In genomic region chr15:84714372-84714771, GRCh38 we compare ENCODE assay signal across 10 cellular contexts. TPM values are rescaled to one million over a fixed set of nuclear protein-coding genes. Genes with fewer than 3 reads are reported as not detected.
DNase-seq lines count a peak whose midpoint lies in the region; ATAC-seq and TF ChIP-seq lines count a peak whose summit lies in the region.
"Had no signal": no experiment of that assay in that cellular context is flagged by ENCODE, and none has a peak within 500 bp of the region (broad histone marks: within the 10 kb centered on the region; RNA-seq: fewer than 3 reads in every experiment).

No MANE protein-coding gene starts in this region.

- no peaks in the 10 kb centered on the region for H3K9me3 ChIP-seq in fibroblast of lung (ENCODE audit: control insufficient read depth, insufficient read depth, low read depth, low read length)
- no peaks in the 10 kb centered on the region for H3K9me3 ChIP-seq in skeletal muscle satellite cell (replicated peaks; ENCODE audit: low read length)
- H3K9me3 ChIP-seq: pancreas had no signal

- peak overlapping the region; percentile 89 for H3K4me3 Mint-ChIP-seq in activated CD4-positive, alpha-beta T cell treated with anti-CD3 and anti-CD28 coated beads, Interleukin-2, amount 10 ng/mL, durations not matched to agents 24 days and 14 days
- peak overlapping the region; percentile 88 to 97 (median 89) for H3K4me3 Mint-ChIP-seq in T-cell

- H3K27ac ChIP-seq in fibroblast of lung (ENCODE audit: insufficient read depth, low read length) = no peak overlapping the region

- H3K36me3 ChIP-seq in fibroblast of lung (ENCODE audit: control insufficient read depth, insufficient read depth, low read length) (peaks cover 2% of the 10 kb centered on the region), skeletal muscle satellite cell (ENCODE audit: insufficient read depth, low read length) (peaks cover 4% of the 10 kb centered on the region)

- H3K79me2 ChIP-seq in fibroblast of lung (ENCODE audit: control insufficient read depth, insufficient read depth, low read length) = peaks cover 56% of the 10 kb centered on the region

- H4K20me1 ChIP-seq in fibroblast of lung (ENCODE audit: control insufficient read depth, extremely low read depth, insufficient read depth, low read length) = no peaks in the 10 kb centered on the region

- no peak for TF ChIP-seq CTCF in fibroblast of lung (conservative IDR thresholded peaks at IDR 0.05 in 1 of 2, IDR thresholded peaks at IDR 0.05 in 1 of 2; ENCODE audit: low read depth in 1 of 2, low read length in 2 of 2)

- ATAC-seq in T-cell (replicated peaks in 1 of 4) (no peak), HG02610 (IDR thresholded peaks at IDR 0.05; ENCODE audit: unreplicated experiment) (no peak)
- ATAC-seq: pancreas, Right ventricle myocardium inferior had no signal

- H3K27me3 Mint-ChIP-seq in activated CD4-positive, alpha-beta T cell treated with anti-CD3 and anti-CD28 coated beads, Interleukin-2, amount 10 ng/mL, durations not matched to agents 24 days and 14 days = no peaks in the 10 kb centered on the region
- H3K27me3 Mint-ChIP-seq in T-cell = no peaks in the 10 kb centered on the region

- H3K4me3 ChIP-seq in fibroblast of lung (replicated peaks in 1 of 4; ENCODE audit: control extremely low read depth in 1 of 4, insufficient read depth in 1 of 4, low read depth in 3 of 4, low read length in 4 of 4) (peak overlapping the region; percentile 76 to 94 (median 91)), skeletal muscle satellite cell (ENCODE audit: low read length) (peak overlapping the region; percentile 99)

- H3K27ac Mint-ChIP-seq in activated CD4-positive, alpha-beta T cell treated with anti-CD3 and anti-CD28 coated beads, Interleukin-2, amount 10 ng/mL, durations not matched to agents 24 days and 14 days = peak overlapping the region; percentile 10
- H3K27ac Mint-ChIP-seq in T-cell = peak overlapping the region in 1 of 2 donors; percentile 61

- peak overlapping the region; percentile 90 for H3K4me2 ChIP-seq in fibroblast of lung (ENCODE audit: extremely low read depth, insufficient read depth, low read length)
- peak overlapping the region; percentile 96 for H3K4me2 ChIP-seq in skeletal muscle satellite cell (ENCODE audit: low read length)

- DNase-seq in activated CD4-positive, alpha-beta T cell treated with anti-CD3 and anti-CD28 coated beads, Interleukin-2, amount 10 ng/mL, durations not matched to agents 24 days and 14 days = no peak
- no peak for DNase-seq in activated CD4-positive, alpha-beta T cell treated with anti-CD3 and anti-CD28 coated beads, Interleukin-2, amount 50 U/mL, for 1 hour
- DNase-seq in T-cell = no peak
- DNase-seq in fibroblast of lung (ENCODE audit: low read depth in 2 of 2) = no peak
- DNase-seq in ACHN = no peak
- no peak for DNase-seq in stimulated activated CD4-positive, alpha-beta T cell treated with anti-CD3 and anti-CD28 coated beads, Interleukin-12 subunit alpha, Interleukin-12 subunit beta, amount 100 ng/mL, for 4 hours
- DNase-seq: pancreas had no signal

- peaks cover 13% of the 10 kb centered on the region for H3K36me3 Mint-ChIP-seq in activated CD4-positive, alpha-beta T cell treated with anti-CD3 and anti-CD28 coated beads, Interleukin-2, amount 10 ng/mL, durations not matched to agents 24 days and 14 days (ENCODE audit: low read depth)
- peaks cover 6% of the 10 kb centered on the region for H3K36me3 Mint-ChIP-seq in T-cell

- H3K9ac ChIP-seq in fibroblast of lung (ENCODE audit: insufficient read depth, low read length) (no peak overlapping the region), skeletal muscle satellite cell (ENCODE audit: low read depth, low read length) (peak overlapping the region; percentile 94)

- H3K4me1 Mint-ChIP-seq in activated CD4-positive, alpha-beta T cell treated with anti-CD3 and anti-CD28 coated beads, Interleukin-2, amount 10 ng/mL, durations not matched to agents 24 days and 14 days = peaks cover 39% of the 10 kb centered on the region
- peaks cover 43 to 55% (median 44%) of the 10 kb centered on the region in 3 donors for H3K4me1 Mint-ChIP-seq in T-cell

- POLR2A ChIA-PET in T-cell (lab: Charles Lee) = interaction anchor here (0.5 to 1.0 kb wide), 3 partner anchors 8 to 38 kb away, joined by 3 read pairs; no protein-coding TSS in a partner anchor

- H3K4me1 ChIP-seq in fibroblast of lung (ENCODE audit: control insufficient read depth, extremely low read depth, insufficient read depth, low read length) (peaks cover 2% of the 10 kb centered on the region), skeletal muscle satellite cell (ENCODE audit: control insufficient read depth, insufficient read depth, low read length) (peaks cover 18% of the 10 kb centered on the region)

- H2AFZ ChIP-seq in fibroblast of lung (ENCODE audit: low read length) = no peak overlapping the region

- H3K27me3 ChIP-seq in fibroblast of lung (ENCODE audit: control insufficient read depth, insufficient read depth, low read length) = no peaks in the 10 kb centered on the region
- H3K27me3 ChIP-seq in skeletal muscle satellite cell (ENCODE audit: control insufficient read depth, insufficient read depth, low read length) = no peaks in the 10 kb centered on the region
- H3K27me3 ChIP-seq: pancreas had no signal

- in situ Hi-C loops in ACHN (cut with HindIII; ENCODE audit: low pct_ligation_motif_present, low pct_unique_long_range_greater_than_20kb, low sequenced_read_pairs) = no loop called here

- CTCF ChIA-PET in T-cell (lab: Charles Lee) = interaction anchor here (0.6 to 1.5 kb wide), 2 partner anchors 35 to 37 kb away, joined by 3 to 4 read pairs; no protein-coding TSS in a partner anchor

- no peaks in the 10 kb centered on the region for H3K9me3 Mint-ChIP-seq in activated CD4-positive, alpha-beta T cell treated with anti-CD3 and anti-CD28 coated beads, Interleukin-2, amount 10 ng/mL, durations not matched to agents 24 days and 14 days
- no peaks in the 10 kb centered on the region for H3K9me3 Mint-ChIP-seq in T-cell

- intact Hi-C loops in activated CD4-positive, alpha-beta T cell treated with anti-CD3 and anti-CD28 coated beads, Interleukin-2, amount 10 ng/mL, durations not matched to agents 24 days and 14 days (cut with micrococcal nuclease) = loop anchor here (10.0 kb wide), 1 partner anchor 270 kb away; the partner anchor contains the start of gene PDE8A

RNA-seq across cellular contexts. Expression of gene SEC11A, which starts 1.6 kb away (rescaled TPM):
- 101 and 108 TPM in 2 replicates for total RNA-seq in activated CD4-positive, alpha-beta T cell treated with anti-CD3 and anti-CD28 coated beads, Interleukin-2, amount 10 ng/mL, durations not matched to agents 24 days and 14 days
- 10 to 100 TPM; 52.3 to 68.9 (median 66.5) TPM for total RNA-seq in T-cell
- total RNA-seq in fibroblast of lung = 263 and 300 TPM in 2 replicates
- polyA plus RNA-seq in fibroblast of lung = 243 and 254 TPM in 2 replicates
- 206 and 222 TPM in 2 replicates for polyA plus RNA-seq in fibroblast of lung (2012)
- 45.0 and 50.6 TPM in 2 replicates for polyA minus RNA-seq in fibroblast of lung (ENCODE audit: low replicate concordance)
- 177 and 178 TPM in 2 replicates for total RNA-seq in skeletal muscle satellite cell (2012; rRNA removed)

RNA-seq across cellular contexts. Expression of gene ZNF592, which starts 34.0 kb away (rescaled TPM):
- total RNA-seq in activated CD4-positive, alpha-beta T cell treated with anti-CD3 and anti-CD28 coated beads, Interleukin-2, amount 10 ng/mL, durations not matched to agents 24 days and 14 days = 30.0 and 30.6 TPM in 2 replicates
- 10 to 100 TPM; 34.5 to 43.6 (median 39.0) TPM for total RNA-seq in T-cell
- total RNA-seq in fibroblast of lung = 3.1 and 5.1 TPM in 2 replicates
- polyA plus RNA-seq in fibroblast of lung = 7.3 and 7.5 TPM in 2 replicates
- 9.1 and 10.4 TPM in 2 replicates for polyA plus RNA-seq in fibroblast of lung (2012)
- 17.6 and 24.5 TPM in 2 replicates for polyA minus RNA-seq in fibroblast of lung (ENCODE audit: low replicate concordance)
- 5.8 and 6.8 TPM in 2 replicates for total RNA-seq in skeletal muscle satellite cell (2012; rRNA removed)

RNA-seq across cellular contexts. Expression of gene NMB, which starts 56.4 kb away (rescaled TPM):
- total RNA-seq in activated CD4-positive, alpha-beta T cell treated with anti-CD3 and anti-CD28 coated beads, Interleukin-2, amount 10 ng/mL, durations not matched to agents 24 days and 14 days = 2.8 and 3.7 TPM in 2 replicates
- total RNA-seq in T-cell (1 to 10 TPM; 1.3 to 3.5 (median 2.9) TPM), fibroblast of lung (3.1 and 3.6 TPM in 2 replicates)
- 1.5 and 2.4 TPM in 2 replicates for polyA plus RNA-seq in fibroblast of lung
- 4.1 and 7.6 TPM in 2 replicates for polyA plus RNA-seq in fibroblast of lung (2012)
- 3.9 and 8.8 TPM in 2 replicates for polyA minus RNA-seq in fibroblast of lung (ENCODE audit: low replicate concordance)
- total RNA-seq in skeletal muscle satellite cell (2012; rRNA removed) = 2.0 and 5.5 TPM in 2 replicates
